1 cellular context compared by ENCODE assay signal in the genomic region with DNA sequence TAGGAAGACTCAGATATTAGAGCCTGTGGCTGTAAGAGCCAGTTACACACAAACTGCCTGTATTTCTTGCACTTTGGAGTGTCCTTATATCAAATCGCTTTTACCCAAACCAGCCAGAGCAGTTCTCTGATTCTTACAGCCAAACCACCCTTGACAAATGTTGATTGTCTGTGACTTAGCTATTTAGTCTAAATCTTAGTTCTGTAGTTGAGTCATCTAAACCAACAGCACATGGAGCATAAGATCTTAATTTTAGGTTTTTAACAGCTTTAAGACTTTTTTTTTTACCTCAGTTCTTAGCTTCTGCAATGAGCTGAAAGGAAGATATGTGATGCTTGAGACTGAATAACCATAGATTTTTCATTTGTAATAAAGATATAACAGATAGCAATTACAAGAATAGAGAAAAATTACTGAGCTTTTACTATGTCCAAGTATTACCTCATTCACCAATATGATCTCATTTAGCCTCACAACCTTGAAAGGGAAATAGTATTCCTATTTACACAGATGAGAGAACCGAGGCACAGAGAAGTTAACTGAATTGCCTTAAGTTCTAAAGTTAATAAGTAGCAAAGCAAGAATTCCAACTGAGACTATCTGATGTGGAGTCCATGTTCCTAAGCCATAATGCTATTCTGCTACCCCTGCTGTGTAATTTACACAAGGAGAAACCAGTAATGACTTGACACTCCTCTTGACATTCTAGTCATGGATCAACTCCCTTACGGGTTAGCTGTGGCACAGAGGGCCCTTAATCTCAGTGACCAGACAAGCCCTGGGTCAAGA.
TF ChIP-seq lines count a peak whose summit lies in the region.

No MANE protein-coding gene starts in this region.

TF ChIP-seq in liver, 16 proteins besides CTCF, POLR2A, EP300 and RAD21 (continued from another document):
- TF ChIP-seq, protein P1, sequence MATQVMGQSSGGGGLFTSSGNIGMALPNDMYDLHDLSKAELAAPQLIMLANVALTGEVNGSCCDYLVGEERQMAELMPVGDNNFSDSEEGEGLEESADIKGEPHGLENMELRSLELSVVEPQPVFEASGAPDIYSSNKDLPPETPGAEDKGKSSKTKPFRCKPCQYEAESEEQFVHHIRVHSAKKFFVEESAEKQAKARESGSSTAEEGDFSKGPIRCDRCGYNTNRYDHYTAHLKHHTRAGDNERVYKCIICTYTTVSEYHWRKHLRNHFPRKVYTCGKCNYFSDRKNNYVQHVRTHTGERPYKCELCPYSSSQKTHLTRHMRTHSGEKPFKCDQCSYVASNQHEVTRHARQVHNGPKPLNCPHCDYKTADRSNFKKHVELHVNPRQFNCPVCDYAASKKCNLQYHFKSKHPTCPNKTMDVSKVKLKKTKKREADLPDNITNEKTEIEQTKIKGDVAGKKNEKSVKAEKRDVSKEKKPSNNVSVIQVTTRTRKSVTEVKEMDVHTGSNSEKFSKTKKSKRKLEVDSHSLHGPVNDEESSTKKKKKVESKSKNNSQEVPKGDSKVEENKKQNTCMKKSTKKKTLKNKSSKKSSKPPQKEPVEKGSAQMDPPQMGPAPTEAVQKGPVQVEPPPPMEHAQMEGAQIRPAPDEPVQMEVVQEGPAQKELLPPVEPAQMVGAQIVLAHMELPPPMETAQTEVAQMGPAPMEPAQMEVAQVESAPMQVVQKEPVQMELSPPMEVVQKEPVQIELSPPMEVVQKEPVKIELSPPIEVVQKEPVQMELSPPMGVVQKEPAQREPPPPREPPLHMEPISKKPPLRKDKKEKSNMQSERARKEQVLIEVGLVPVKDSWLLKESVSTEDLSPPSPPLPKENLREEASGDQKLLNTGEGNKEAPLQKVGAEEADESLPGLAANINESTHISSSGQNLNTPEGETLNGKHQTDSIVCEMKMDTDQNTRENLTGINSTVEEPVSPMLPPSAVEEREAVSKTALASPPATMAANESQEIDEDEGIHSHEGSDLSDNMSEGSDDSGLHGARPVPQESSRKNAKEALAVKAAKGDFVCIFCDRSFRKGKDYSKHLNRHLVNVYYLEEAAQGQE (IDR thresholded peaks at IDR 0.05): no peak
- TF ChIP-seq HNF4A (conservative IDR thresholded peaks at IDR 0.05) (no peak), SP1 (IDR thresholded peaks at IDR 0.05) (no peak), GABPA (IDR thresholded peaks at IDR 0.05 in 1 of 2, conservative IDR thresholded peaks at IDR 0.05 in 1 of 2) (no peak), TAF1 (conservative IDR thresholded peaks at IDR 0.05) (no peak), EGR1 (IDR thresholded peaks at IDR 0.05; ENCODE audit: low read depth in 2 of 2) (no peak), YY1 (IDR thresholded peaks at IDR 0.05) (no peak), RXRA (IDR thresholded peaks at IDR 0.05) (no peak), JUND (IDR thresholded peaks at IDR 0.05) (no peak)
- TF ChIP-seq, protein P2, sequence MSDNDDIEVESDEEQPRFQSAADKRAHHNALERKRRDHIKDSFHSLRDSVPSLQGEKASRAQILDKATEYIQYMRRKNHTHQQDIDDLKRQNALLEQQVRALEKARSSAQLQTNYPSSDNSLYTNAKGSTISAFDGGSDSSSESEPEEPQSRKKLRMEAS (IDR thresholded peaks at IDR 0.05): no peak
